ENCODE assay signal across 28 cellular contexts in genomic region chr1:50787266-50787665, GRCh38.
"Had no signal": no experiment of that assay in that cellular context is flagged by ENCODE, and none has a peak within 500 bp of the region (broad histone marks: within the 10 kb centered on the region; RNA-seq: fewer than 3 reads in every experiment).

No MANE protein-coding gene starts in this region.

- H3K4me1 ChIP-seq: left ventricle myocardium inferior, parathyroid adenoma, right lobe of liver, stomach, testis, upper lobe of right lung had no signal

- H3K27ac Mint-ChIP-seq: mesothelial cell of epicardium; naive B cell; natural killer cell; nephron progenitor cell; neural progenitor cell; stimulated activated naive B cell treated with anti-CD40 and anti-IgM and Interleukin-4, amounts not matched to agents 10 μg/mL and 1 μg/mL and 100 μg/mL, for 72 hours had no signal

- H3K4me1 Mint-ChIP-seq: mesothelial cell of epicardium, nephron progenitor cell had no signal

- H3K36me3 Mint-ChIP-seq: natural killer cell had no signal

- H3K4me3 Mint-ChIP-seq: mesothelial cell of epicardium; naive B cell; natural killer cell; nephron progenitor cell; neural progenitor cell; stimulated activated naive B cell treated with anti-CD40 and anti-IgM and Interleukin-4, amounts not matched to agents 10 μg/mL and 1 μg/mL and 100 μg/mL, for 72 hours had no signal

- H3K27me3 Mint-ChIP-seq: naive B cell; stimulated activated naive B cell treated with anti-CD40 and anti-IgM and Interleukin-4, amounts not matched to agents 10 μg/mL and 1 μg/mL and 100 μg/mL, for 72 hours had no signal

- ATAC-seq: natural killer cell; psoas muscle; right lobe of liver; stimulated activated naive B cell treated with anti-CD40 and anti-IgM and Interleukin-4, amounts not matched to agents 10 μg/mL and 1 μg/mL and 100 μg/mL, for 72 hours; stimulated activated naive CD8-positive, alpha-beta T cell treated with anti-CD3 and anti-CD28 coated beads, Interleukin-15, Interleukin-2, amounts not matched to agents 100 U/mL and 50 U/mL, for 24 hours; upper lobe of right lung had no signal

- H3K27me3 ChIP-seq: hepatocyte, neural progenitor cell, neutrophil, right lobe of liver, stomach, testis, thyroid gland, upper lobe of right lung had no signal

- H3K36me3 ChIP-seq: neural progenitor cell, right lobe of liver, thyroid gland, upper lobe of right lung had no signal

- DNase-seq: islet precursor cell; left ventricle myocardium inferior; mesendoderm; naive B cell; natural killer cell; nephron progenitor cell; occipital lobe; psoas muscle; right lobe of liver; stimulated activated CD4-positive, alpha-beta T cell treated with anti-CD3 and anti-CD28 coated beads, Interleukin-12 subunit alpha, Interleukin-12 subunit beta, amount 100 ng/mL, for 4 hours; stimulated activated CD4-positive, alpha-beta T cell treated with anti-CD3 and anti-CD28 coated beads, Interleukin-15, amount 100 ng/mL, for 24 hours; stimulated activated CD4-positive, alpha-beta T cell treated with anti-CD3 and anti-CD28 coated beads, Interleukin-2, amount 100 ng/mL, for 24 hours; stimulated activated CD4-positive, alpha-beta T cell treated with anti-CD3 and anti-CD28 coated beads, Interleukin-4, amount 100 ng/mL, for 1 hour; stimulated activated naive B cell treated with anti-CD40 and anti-IgM and Interleukin-4, amounts not matched to agents 10 μg/mL and 1 μg/mL and 100 μg/mL, for 72 hours; stimulated activated naive CD8-positive, alpha-beta T cell treated with anti-CD3 and anti-CD28 coated beads, Interleukin-15, Interleukin-2, amounts not matched to agents 100 U/mL and 50 U/mL, for 24 hours; stomach; testis; thyroid gland; trophoblast cell; upper lobe of right lung had no signal

- H3K9me3 ChIP-seq: left ventricle myocardium inferior, neutrophil, psoas muscle, right lobe of liver, stomach, testis, thyroid gland, upper lobe of right lung had no signal

- H3K4me3 ChIP-seq: hepatocyte, left ventricle myocardium inferior, lung, neural progenitor cell, psoas muscle, right lobe of liver, skin epidermis, stomach, testis, thyroid gland, upper lobe of right lung had no signal

- FAIRE-seq: urothelium cell line had no signal

- H3K9me3 Mint-ChIP-seq: naive B cell; natural killer cell; nephron progenitor cell; stimulated activated naive B cell treated with anti-CD40 and anti-IgM and Interleukin-4, amounts not matched to agents 10 μg/mL and 1 μg/mL and 100 μg/mL, for 72 hours had no signal

- H3K27ac ChIP-seq: hepatocyte, left ventricle myocardium inferior, neural progenitor cell, neutrophil, parathyroid adenoma, psoas muscle, right lobe of liver, skin epidermis, stomach, testis, thyroid gland, upper lobe of right lung had no signal
